Comparison of ENCODE assay signal across 18 cellular contexts in genomic region chr16:86291491-86291890, GRCh38.
"Had no signal": no experiment of that assay in that cellular context is flagged by ENCODE, and none has a peak within 500 bp of the region (broad histone marks: within the 10 kb centered on the region; RNA-seq: fewer than 3 reads in every experiment).

No MANE protein-coding gene starts in this region.

- H3K27ac ChIP-seq: HL-60, RWPE1 had no signal

- H3K36me3 ChIP-seq: MG63 had no signal

- H3K9me3 ChIP-seq: MG63, SK-N-SH had no signal

- H3K9ac ChIP-seq: SK-N-SH had no signal

- H3K9me2 ChIP-seq: SK-N-SH had no signal

- ATAC-seq: T-cell had no signal

- H3K4me3 ChIP-seq: MG63 had no signal

- DNase-seq: Karpas-422, KG1, MG63, NCI-H1092 treated with DMSO at 0.1 percent for 48 hours, NCI-H1436, NCI-H187, NCI-H2029, NCI-H2081 treated with DMSO at 0.1 percent for 48 hours, NCI-H2171 treated with DMSO at 0.1 percent for 48 hours, NCI-H524, NCI-H526 treated with DMSO at 0.1 percent for 48 hours, NCI-H748 treated with DMSO at 0.1 percent for 48 hours, SHP77, SK-N-SH, SW 1271, T-cell had no signal

- H3K4me2 ChIP-seq: SK-N-SH had no signal
